ENCODE assay signal across 1 cellular context in genomic region chr7:78172138-78172887, GRCh38.
TF ChIP-seq lines count a peak whose summit lies in the region.

No MANE protein-coding gene starts in this region.

TF ChIP-seq in GM23338, 12 proteins besides CTCF, POLR2A, EP300 and RAD21 (continued from another document):
- TF ChIP-seq ZNF462 (CRISPR knock-in tag; IDR thresholded peaks at IDR 0.05), result no peak; the same call in 1 of the 2 replicates
- no peak for TF ChIP-seq JUNB (IDR thresholded peaks at IDR 0.05; ENCODE audit: unreplicated experiment)
- TF ChIP-seq STAT1 (IDR thresholded peaks at IDR 0.05; ENCODE audit: unreplicated experiment), result no peak
- TF ChIP-seq EZH2phosphoT487 (IDR thresholded peaks at IDR 0.05; ENCODE audit: unreplicated experiment), result no peak
- no peak for TF ChIP-seq ZNF331 (CRISPR knock-in tag; IDR thresholded peaks at IDR 0.05; ENCODE audit: low read depth)
